Comparison of ENCODE assay signal across 18 cellular contexts in genomic region chr5:168708301-168708695, GRCh38.
A peak's percentile ranks its signal among the peaks of the same experiment; 100 is the strongest.
DNase-seq lines count a peak whose midpoint lies in the region; ATAC-seq, FAIRE-seq and TF ChIP-seq lines count a peak whose summit lies in the region.
"Had no signal": no experiment of that assay in that cellular context is flagged by ENCODE, and none has a peak within 500 bp of the region (broad histone marks: within the 10 kb centered on the region; RNA-seq: fewer than 3 reads in every experiment).

No MANE protein-coding gene starts in this region.

- CTCF ChIA-PET in T-cell (lab: Charles Lee) = no interaction called here

- POLR2A ChIA-PET in T-cell (lab: Charles Lee) = no interaction called here

- no peak overlapping the region for H3K27ac ChIP-seq in coronary artery
- H3K27ac ChIP-seq: BLaER1, GM23248, HL-60 had no signal

- no peak overlapping the region for H3K4me3 ChIP-seq in coronary artery
- H3K4me3 ChIP-seq: BLaER1, GM23248 had no signal

- no peak overlapping the region for H3K4me3 Mint-ChIP-seq in neural crest cell
- H3K4me3 Mint-ChIP-seq in T-cell = no peak overlapping the region
- H3K4me3 Mint-ChIP-seq: CD8-positive, alpha-beta memory T cell had no signal

- H3K4me1 Mint-ChIP-seq in neural crest cell = peaks cover 18% of the 10 kb centered on the region
- H3K4me1 Mint-ChIP-seq in T-cell = no peaks in the 10 kb centered on the region
- H3K4me1 Mint-ChIP-seq: CD8-positive, alpha-beta memory T cell had no signal

- FAIRE-seq in GM12891 (lab: Jason Lieb, UNC) = no peak
- FAIRE-seq: GM18507, H54 had no signal

- no peaks in the 10 kb centered on the region for H3K9me3 Mint-ChIP-seq in neural crest cell
- no peaks in the 10 kb centered on the region for H3K9me3 Mint-ChIP-seq in T-cell
- H3K9me3 Mint-ChIP-seq: CD8-positive, alpha-beta memory T cell had no signal

- no peak for TF ChIP-seq CTCF in coronary artery (IDR thresholded peaks at IDR 0.05)
- TF ChIP-seq CTCF in neural crest cell (conservative IDR thresholded peaks at IDR 0.05) = no peak

- no peak for ATAC-seq in T-cell (replicated peaks in 1 of 4)
- ATAC-seq: HCT116 had no signal

- H3K36me3 Mint-ChIP-seq in neural crest cell (ENCODE audit: low read depth) = no peaks in the 10 kb centered on the region
- no peaks in the 10 kb centered on the region for H3K36me3 Mint-ChIP-seq in T-cell
- H3K36me3 Mint-ChIP-seq: CD8-positive, alpha-beta memory T cell had no signal

- H3K27ac Mint-ChIP-seq in neural crest cell (ENCODE audit: unreplicated experiment) (peak overlapping the region; percentile 69), T-cell (no peak overlapping the region)
- H3K27ac Mint-ChIP-seq: CD8-positive, alpha-beta memory T cell had no signal

- no peaks in the 10 kb centered on the region for H3K27me3 Mint-ChIP-seq in neural crest cell (ENCODE audit: low read depth)
- peaks cover 0 to 3% of the 10 kb centered on the region in 2 donors for H3K27me3 Mint-ChIP-seq in T-cell

- DNase-seq in NCI-H748 (lab: John Stamatoyannopoulos, UW; ENCODE audit: unreplicated experiment) (peak; percentile 63), NCI-H748 treated with DMSO at 0.1 percent for 48 hours (lab: John Stamatoyannopoulos, UW) (no peak), coronary artery (ENCODE audit: low spot score) (peak; percentile 21), neural crest cell (ENCODE audit: low read depth, low spot score) (no peak), retina (peak; percentile 72), GM12891 (ENCODE audit: insufficient read length, low spot score) (no peak), kidney tubule cell (ENCODE audit: low spot score) (no peak), T-cell (no peak)
- DNase-seq: 8988T; AML-193; CD8-positive, alpha-beta memory T cell; DMS 273 treated with DMSO at 0.1 percent for 48 hours; GM23248 had no signal

- no peak for TF ChIP-seq POLR2A in GM12891 (IDR thresholded peaks at IDR 0.05; ENCODE audit: low read depth, low read length)

TF ChIP-seq in GM12891, 5 proteins besides CTCF, POLR2A, EP300 and RAD21:
- TF ChIP-seq SPI1 (IDR thresholded peaks at IDR 0.05; ENCODE audit: low read depth, low read length) (no peak), POU2F2 (IDR thresholded peaks at IDR 0.05; ENCODE audit: low read depth, low read length) (no peak), TAF1 (IDR thresholded peaks at IDR 0.05; ENCODE audit: low read depth, low read length) (no peak), POLR2AphosphoS5 (IDR thresholded peaks at IDR 0.05; ENCODE audit: low read depth, low read length) (no peak), PAX5 (IDR thresholded peaks at IDR 0.05; ENCODE audit: insufficient read depth, low read length, severe bottlenecking) (no peak)

Comparison
In these comparisons a context has a peak if more than half of its experiments do, and no peak if none do; other contexts are left out.
1. DNase-seq: peak in NCI-H748 (single experiment), coronary artery (single experiment) and retina (single experiment); none in NCI-H748 treated with DMSO at 0.1 percent for 48 hours (single experiment), neural crest cell (single experiment), GM12891 (single experiment), kidney tubule cell (single experiment) and T-cell (0 of 34).